Comparison of ENCODE assay signal across 8 cellular contexts in the genomic region with DNA sequence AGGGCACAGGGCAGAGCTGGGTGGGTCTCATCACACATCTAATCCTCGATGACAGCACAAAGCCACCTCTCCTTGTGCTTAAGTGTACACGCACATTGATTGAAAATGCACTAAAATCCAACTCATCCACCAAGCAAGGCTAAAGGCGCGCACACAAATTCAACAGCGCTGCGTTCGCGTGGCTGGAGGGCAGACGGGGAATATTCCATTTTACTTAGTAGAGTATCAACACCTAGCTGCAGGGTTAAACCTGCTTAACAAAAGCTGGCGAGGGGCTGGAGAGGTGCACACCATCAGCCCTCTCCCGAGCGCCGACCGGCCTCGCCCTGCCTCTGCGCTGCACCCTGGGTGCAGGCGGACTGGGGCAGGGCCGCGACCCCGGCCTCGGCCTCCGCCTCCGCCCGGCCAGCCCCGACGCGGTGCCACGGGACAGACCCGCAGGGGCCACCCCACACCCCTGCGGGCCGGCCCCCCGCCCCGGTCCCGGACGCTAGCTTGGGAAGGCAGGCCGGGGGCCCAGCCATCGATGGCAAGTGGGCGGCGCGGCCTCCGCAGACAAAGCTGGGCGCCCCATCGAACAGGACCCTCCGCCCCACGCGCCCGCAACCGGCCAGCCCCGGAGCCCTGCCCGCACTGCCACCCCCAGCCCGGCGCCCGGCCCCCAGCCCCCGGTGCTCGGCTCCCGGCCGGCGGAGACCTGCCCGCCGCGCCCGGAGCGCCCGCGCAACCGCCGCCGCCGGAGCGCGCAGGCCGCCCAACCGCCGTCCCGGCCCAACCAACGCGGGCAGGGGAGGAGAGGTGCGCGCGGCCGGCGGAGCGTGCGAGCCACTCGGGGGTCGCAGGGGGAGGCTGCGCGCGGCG.
DNase-seq lines count a peak whose midpoint lies in the region; ATAC-seq and TF ChIP-seq lines count a peak whose summit lies in the region.

No MANE protein-coding gene starts in this region.

- ATAC-seq in GM21423 (IDR thresholded peaks at IDR 0.05; ENCODE audit: unreplicated experiment), result peak; percentile 26

- H3K27ac ChIP-seq in DOHH2 (ENCODE audit: low read depth, low read length) (peak overlapping the region; percentile 95), HUES48 (ENCODE audit: low read depth, low read length) (peak overlapping the region; percentile 98)

- H3K4me1 ChIP-seq in DOHH2 (ENCODE audit: control insufficient read depth, low read length) (peaks cover 68% of the 10 kb centered on the region), HUES48 (ENCODE audit: control insufficient read depth, insufficient read depth, low read length) (peaks cover 7% of the 10 kb centered on the region)

- peaks cover 47% of the 10 kb centered on the region for H3K79me2 ChIP-seq in DOHH2 (ENCODE audit: control insufficient read depth, low read length)

- DNase-seq in T-helper 22 cell (ENCODE audit: low read depth) (peak; percentile 10), choroid plexus epithelial cell (ENCODE audit: low read depth) (peak; percentile 48), left kidney (ENCODE audit: low read depth, low spot score) (peak; percentile 75), amniotic stem cell (lab: John Stamatoyannopoulos, UW) (no peak)
- peak; percentile 15 to 33 for DNase-seq in stimulated activated CD4-positive, alpha-beta T cell treated with anti-CD3 and anti-CD28 coated beads, Interleukin-2, amount 100 ng/mL, for 48 hours

- H3K4me3 ChIP-seq in DOHH2 (ENCODE audit: low read length), result peak overlapping the region; percentile 93
- H3K4me3 ChIP-seq in HUES48 (ENCODE audit: low read depth, low read length), result peak overlapping the region; percentile 79
- peak overlapping the region; percentile 77 for H3K4me3 ChIP-seq in choroid plexus epithelial cell (ENCODE audit: low read depth, low read length)

- H3K4me2 ChIP-seq in DOHH2 (ENCODE audit: low read length), result peak overlapping the region; percentile 89

- no peaks in the 10 kb centered on the region for H4K20me1 ChIP-seq in DOHH2 (ENCODE audit: control insufficient read depth, insufficient read depth, low read depth, low read length)

- no peaks in the 10 kb centered on the region for H3K9me2 ChIP-seq in DOHH2 (replicated peaks; ENCODE audit: control insufficient read depth, low read length)

- H3K27me3 ChIP-seq in DOHH2 (ENCODE audit: control insufficient read depth, low read length), result no peaks in the 10 kb centered on the region
- H3K27me3 ChIP-seq in HUES48 (ENCODE audit: control insufficient read depth, insufficient read depth, low read length), result no peaks in the 10 kb centered on the region

- no peak for TF ChIP-seq CTCF in DOHH2 (IDR thresholded peaks at IDR 0.05; ENCODE audit: low read depth, low read length, poor library complexity, severe bottlenecking)
- TF ChIP-seq CTCF in choroid plexus epithelial cell (conservative IDR thresholded peaks at IDR 0.05; ENCODE audit: low read depth, low read length), result no peak

- H3K36me3 ChIP-seq in DOHH2 (ENCODE audit: control insufficient read depth, low read length) (peaks cover 20% of the 10 kb centered on the region), HUES48 (ENCODE audit: control insufficient read depth, insufficient read depth, low read length) (no peaks in the 10 kb centered on the region)

- H3F3A ChIP-seq in DOHH2 (ENCODE audit: control insufficient read depth, insufficient read depth), result peaks cover 25% of the 10 kb centered on the region

- H3K9me3 ChIP-seq in DOHH2 (ENCODE audit: control insufficient read depth, insufficient read depth, low read length), result no peaks in the 10 kb centered on the region
- H3K9me3 ChIP-seq in HUES48 (ENCODE audit: control insufficient read depth, insufficient read depth, low read length), result no peaks in the 10 kb centered on the region

- peak overlapping the region; percentile 98 for H3K9ac ChIP-seq in HUES48 (ENCODE audit: low read depth, low read length)
